1 cellular context compared by ENCODE assay signal in the genomic region with DNA sequence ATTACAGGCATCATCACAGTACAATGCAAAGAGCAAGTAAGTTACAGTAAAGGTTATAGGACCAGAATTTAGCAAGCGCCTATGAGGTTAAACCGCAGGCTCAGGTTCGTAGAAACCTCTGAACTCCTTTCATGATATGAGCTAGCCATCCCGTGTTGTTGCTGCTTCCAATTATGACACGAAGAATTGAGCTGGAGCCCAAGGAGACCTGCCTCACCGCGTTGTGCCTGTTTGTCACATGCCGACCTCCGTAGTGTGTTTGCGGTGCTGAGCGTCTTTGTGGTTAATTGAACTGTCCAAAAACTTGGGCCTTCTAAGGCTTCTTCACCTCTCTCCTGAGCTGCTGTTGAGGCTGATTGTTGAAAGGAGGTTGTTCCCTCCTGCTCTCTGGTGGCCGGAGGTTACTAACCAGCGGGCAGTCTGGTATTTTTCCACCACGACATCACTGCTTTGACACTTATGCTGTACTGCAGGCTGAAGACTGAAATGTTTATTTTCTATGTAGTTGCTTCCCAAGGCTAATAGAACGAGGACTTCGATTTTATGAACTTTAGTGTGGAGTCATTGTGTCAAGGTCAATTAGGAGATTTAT.
TF ChIP-seq lines count a peak whose summit lies in the region.

No MANE protein-coding gene starts in this region.

TF ChIP-seq in GM23338, 12 proteins besides CTCF, POLR2A, EP300 and RAD21 (continued from another document):
- TF ChIP-seq ZNF462 (CRISPR knock-in tag; IDR thresholded peaks at IDR 0.05) (no peak), JUNB (IDR thresholded peaks at IDR 0.05; ENCODE audit: unreplicated experiment) (no peak), EZH2 (IDR thresholded peaks at IDR 0.05; ENCODE audit: low read depth, unreplicated experiment) (no peak), STAT1 (IDR thresholded peaks at IDR 0.05; ENCODE audit: unreplicated experiment) (no peak), NANOG (IDR thresholded peaks at IDR 0.05; ENCODE audit: borderline replicate concordance) (no peak)
- TF ChIP-seq, protein P1, sequence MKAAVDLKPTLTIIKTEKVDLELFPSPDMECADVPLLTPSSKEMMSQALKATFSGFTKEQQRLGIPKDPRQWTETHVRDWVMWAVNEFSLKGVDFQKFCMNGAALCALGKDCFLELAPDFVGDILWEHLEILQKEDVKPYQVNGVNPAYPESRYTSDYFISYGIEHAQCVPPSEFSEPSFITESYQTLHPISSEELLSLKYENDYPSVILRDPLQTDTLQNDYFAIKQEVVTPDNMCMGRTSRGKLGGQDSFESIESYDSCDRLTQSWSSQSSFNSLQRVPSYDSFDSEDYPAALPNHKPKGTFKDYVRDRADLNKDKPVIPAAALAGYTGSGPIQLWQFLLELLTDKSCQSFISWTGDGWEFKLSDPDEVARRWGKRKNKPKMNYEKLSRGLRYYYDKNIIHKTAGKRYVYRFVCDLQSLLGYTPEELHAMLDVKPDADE (IDR thresholded peaks at IDR 0.05) = no peak
